Comparison of ENCODE assay signal across 33 cellular contexts in the genomic region with DNA sequence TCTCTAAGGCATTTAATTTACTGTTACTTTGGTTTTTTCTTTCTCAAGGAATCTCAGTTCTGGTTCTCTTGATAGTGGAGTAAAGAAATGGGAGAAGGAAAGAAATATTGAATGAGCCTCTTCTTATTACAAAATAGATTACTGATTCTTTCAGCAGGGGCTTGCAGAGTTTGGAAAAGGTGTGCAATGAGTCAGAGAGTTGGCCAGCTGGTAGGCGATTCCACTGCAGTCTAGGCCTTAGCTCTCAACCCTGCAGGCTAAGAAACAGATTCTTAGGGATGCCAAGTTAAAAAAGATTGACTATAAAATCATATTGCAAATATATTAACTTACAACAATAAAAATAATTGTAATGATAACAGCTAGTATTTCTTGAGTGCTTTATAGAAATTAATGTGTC. TPM values are rescaled to one million over a fixed set of nuclear protein-coding genes. Genes with fewer than 3 reads are reported as not detected.
"Had no signal": no experiment of that assay in that cellular context is flagged by ENCODE, and none has a peak within 500 bp of the region (broad histone marks: within the 10 kb centered on the region; RNA-seq: fewer than 3 reads in every experiment).

No MANE protein-coding gene starts in this region.

- H3K9me3 ChIP-seq: neutrophil, sigmoid colon, spleen, suprapubic skin, thoracic aorta, tibial artery, upper lobe of left lung, vagina had no signal

- H3K27me3 ChIP-seq: heart left ventricle, neural progenitor cell, neutrophil, sigmoid colon, spleen, suprapubic skin, tibial artery, upper lobe of left lung, vagina had no signal

- H3K27ac Mint-ChIP-seq: immature natural killer cell; memory B cell; naive thymus-derived CD8-positive, alpha-beta T cell; nephron progenitor cell; neural progenitor cell; progenitor cell of endocrine pancreas; stimulated activated effector memory CD8-positive, alpha-beta T cell treated with anti-CD3 and anti-CD28 coated beads, Interleukin-12 subunit alpha, Interleukin-12 subunit beta, amount 100 ng/mL, for 72 hours; stimulated activated naive CD8-positive, alpha-beta T cell treated with anti-CD3 and anti-CD28 coated beads, Interleukin-15, Interleukin-2, amounts not matched to agents 100 ng/mL and 50 ng/mL, for 24 hours had no signal

- DNase-seq: heart left ventricle; hypothalamus; immature natural killer cell; kidney; left ventricle myocardium inferior; naive thymus-derived CD8-positive, alpha-beta T cell; nephron progenitor cell; occipital lobe; retina; right cardiac atrium; sigmoid colon; small intestine; spleen; stimulated activated CD4-positive, alpha-beta T cell treated with anti-CD3 and anti-CD28 coated beads, Interleukin-4, amount 100 ng/mL, for 24 hours; stimulated activated naive CD4-positive, alpha-beta T cell; tibial artery; upper lobe of left lung had no signal

- H3K36me3 Mint-ChIP-seq: immature natural killer cell; memory B cell; naive thymus-derived CD8-positive, alpha-beta T cell; neural progenitor cell; stimulated activated effector memory CD8-positive, alpha-beta T cell treated with anti-CD3 and anti-CD28 coated beads, Interleukin-12 subunit alpha, Interleukin-12 subunit beta, amount 100 ng/mL, for 72 hours had no signal

- H3K27me3 Mint-ChIP-seq: progenitor cell of endocrine pancreas had no signal

- H2AFZ ChIP-seq: neural progenitor cell, parathyroid adenoma had no signal

- H3K4me1 Mint-ChIP-seq: immature natural killer cell; memory B cell; naive thymus-derived CD8-positive, alpha-beta T cell; stimulated activated effector memory CD8-positive, alpha-beta T cell treated with anti-CD3 and anti-CD28 coated beads, Interleukin-12 subunit alpha, Interleukin-12 subunit beta, amount 100 ng/mL, for 72 hours had no signal

- ATAC-seq: heart left ventricle; naive thymus-derived CD8-positive, alpha-beta T cell; right cardiac atrium; stimulated activated effector memory CD8-positive, alpha-beta T cell treated with anti-CD3 and anti-CD28 coated beads, Interleukin-12 subunit alpha, Interleukin-12 subunit beta, amount 100 ng/mL, for 72 hours had no signal

- H3K79me2 ChIP-seq: parathyroid adenoma had no signal

- H3K4me2 ChIP-seq: neural progenitor cell had no signal

- H3K4me3 Mint-ChIP-seq: immature natural killer cell; memory B cell; naive thymus-derived CD8-positive, alpha-beta T cell; nephron progenitor cell; neural progenitor cell; stimulated activated effector memory CD8-positive, alpha-beta T cell treated with anti-CD3 and anti-CD28 coated beads, Interleukin-12 subunit alpha, Interleukin-12 subunit beta, amount 100 ng/mL, for 72 hours; stimulated activated naive CD8-positive, alpha-beta T cell treated with anti-CD3 and anti-CD28 coated beads, Interleukin-15, Interleukin-2, amounts not matched to agents 100 ng/mL and 50 ng/mL, for 24 hours had no signal

- H3K9ac ChIP-seq: neural progenitor cell, parathyroid adenoma had no signal

- H3K4me1 ChIP-seq: heart left ventricle, left ventricle myocardium inferior, neural progenitor cell, parathyroid adenoma, sigmoid colon, spleen, suprapubic skin, tibial artery, upper lobe of left lung, vagina had no signal

- H3K36me3 ChIP-seq: heart left ventricle, left ventricle myocardium inferior, neural progenitor cell, neutrophil, sigmoid colon, spleen, suprapubic skin, thoracic aorta, tibial artery, upper lobe of left lung, vagina had no signal

- H3K9me3 Mint-ChIP-seq: memory B cell; nephron progenitor cell; neural progenitor cell; stimulated activated effector memory CD8-positive, alpha-beta T cell treated with anti-CD3 and anti-CD28 coated beads, Interleukin-12 subunit alpha, Interleukin-12 subunit beta, amount 100 ng/mL, for 72 hours; stimulated activated naive CD8-positive, alpha-beta T cell treated with anti-CD3 and anti-CD28 coated beads, Interleukin-15, Interleukin-2, amounts not matched to agents 100 ng/mL and 50 ng/mL, for 24 hours had no signal

- H3K4me3 ChIP-seq: heart left ventricle, left ventricle myocardium inferior, lung, neural progenitor cell, sigmoid colon, spleen, suprapubic skin, thoracic aorta, tibial artery, upper lobe of left lung, vagina had no signal

- H3K27ac ChIP-seq: heart left ventricle, left ventricle myocardium inferior, neural progenitor cell, neutrophil, parathyroid adenoma, sigmoid colon, spleen, suprapubic skin, thoracic aorta, tibial artery, upper lobe of left lung, vagina had no signal

RNA-seq across cellular contexts. Expression of a gene that starts 25.8 kb away (rescaled TPM):
- total RNA-seq: heart left ventricle; left ventricle myocardium inferior; lower leg skin; mesenteric fat pad; naive thymus-derived CD8-positive, alpha-beta T cell; occipital lobe; osteocyte; progenitor cell of endocrine pancreas; pulmonary artery endothelial cell; sigmoid colon; subcutaneous adipose tissue; suprapubic skin; vagina had no signal
- polyA plus RNA-seq: heart left ventricle; immature natural killer cell; naive thymus-derived CD8-positive, alpha-beta T cell had no signal
